ENCODE assay signal across 13 cellular contexts in genomic region chr11:44032304-44033085, GRCh38. TPM values are rescaled to one million over a fixed set of nuclear protein-coding genes. Genes with fewer than 3 reads are reported as not detected.
DNase-seq lines count a peak whose midpoint lies in the region; FAIRE-seq and TF ChIP-seq lines count a peak whose summit lies in the region.
"Had no signal": no experiment of that assay in that cellular context is flagged by ENCODE, and none has a peak within 500 bp of the region (broad histone marks: within the 10 kb centered on the region; RNA-seq: fewer than 3 reads in every experiment).

No MANE protein-coding gene starts in this region.

- no peak for TF ChIP-seq EP300 in sigmoid colon (IDR thresholded peaks at IDR 0.05)

- H3K9me3 ChIP-seq in sigmoid colon: no peaks in the 10 kb centered on the region

- peak overlapping the region in 3 of 4 donors; percentile 6 to 64 (median 27) for H3K27ac ChIP-seq in sigmoid colon
- H3K27ac ChIP-seq: HL-60, parathyroid adenoma had no signal

- 75 to 78% methylated on average over 15 of the region's 15 CpGs for WGBS in sigmoid colon, 2 donors

- TF ChIP-seq CTCF in cardiac fibroblast (IDR thresholded peaks at IDR 0.05; ENCODE audit: low read depth, low read length) (no peak), sigmoid colon (IDR thresholded peaks at IDR 0.05) (no peak)

- peaks cover 0 to 33% (median 27%) of the 10 kb centered on the region in 4 donors for H3K4me1 ChIP-seq in sigmoid colon
- H3K4me1 ChIP-seq: parathyroid adenoma had no signal

- no peaks in the 10 kb centered on the region for H3K36me3 ChIP-seq in sigmoid colon

- no peaks in the 10 kb centered on the region for H3K27me3 ChIP-seq in sigmoid colon

- H3K4me3 ChIP-seq in cardiac fibroblast (replicated peaks in 1 of 2; ENCODE audit: low read depth in 2 of 2, low read length in 2 of 2): no peak overlapping the region
- no peak overlapping the region for H3K4me3 ChIP-seq in sigmoid colon

- FAIRE-seq in GM12892 (lab: Jason Lieb, UNC): no peak

- peak; percentile 65 for DNase-seq in EH (ENCODE audit: low read depth)
- peak; percentile 63 to 91 for DNase-seq in cardiac fibroblast (ENCODE audit: low read depth in 2 of 2)
- peak; percentile 15 to 30 for DNase-seq in hippocampal formation (lab: John Stamatoyannopoulos, UW)
- DNase-seq in sigmoid colon: no peak
- no peak for DNase-seq in activated CD4-positive, alpha-beta T cell treated with anti-CD3 and anti-CD28 coated beads, Interleukin-2, amount 50 U/mL, for 1 hour
- DNase-seq in GOT3 (lab: John Stamatoyannopoulos, UW): no peak
- DNase-seq in GM12892 (ENCODE audit: insufficient read length): no peak
- no peak for DNase-seq in NCI-H2196 (lab: John Stamatoyannopoulos, UW; ENCODE audit: unreplicated experiment)
- DNase-seq: activated T-cell treated with anti-CD3 and anti-CD28 coated beads, Interleukin-2, amount 50 U/mL, for 48 hours had no signal

- intact Hi-C loops in sigmoid colon (cut with DNase I): loop anchor here (5.0 kb wide), 2 partner anchors 45 to 90 kb away; partner anchors contain the start of gene C11orf96

- TF ChIP-seq POLR2A in sigmoid colon (IDR thresholded peaks at IDR 0.05) (no peak), GM12892 (IDR thresholded peaks at IDR 0.05; ENCODE audit: low read depth, low read length) (no peak)

RNA-seq across cellular contexts. Expression of gene ACCSL, which starts 15.3 kb away (rescaled TPM):
- under 1 TPM in 1 of 4 donors, not detected in 3; 0.27 TPM for total RNA-seq in sigmoid colon
- polyA plus RNA-seq in sigmoid colon: not detected
- 0.32 TPM for polyA plus RNA-seq in GM12892 (2012; ENCODE audit: missing spikeins)
- total RNA-seq: dermis microvascular lymphatic vessel endothelial cell had no signal
- polyA plus RNA-seq: BJ had no signal

RNA-seq across cellular contexts. Expression of gene ACCS, which starts 33.6 kb away (rescaled TPM):
- 10 to 100 TPM; 11.4 to 52.6 (median 14.3) TPM for total RNA-seq in sigmoid colon
- polyA plus RNA-seq in sigmoid colon: 10 to 100 TPM in 1 of 3 donors, 1 to 10 TPM in 2; 1.8 to 10.7 (median 7.9) TPM
- polyA plus RNA-seq in GM12892 (2012; ENCODE audit: missing spikeins): 31.8 TPM

Comparison
In these comparisons a context has a peak if more than half of its experiments do, and no peak if none do; other contexts are left out.
1. DNase-seq: peak in EH (single experiment), cardiac fibroblast (2 of 2) and hippocampal formation (2 of 2); none in sigmoid colon (single experiment), activated CD4-positive, alpha-beta T cell treated with anti-CD3 and anti-CD28 coated beads, Interleukin-2, amount 50 U/mL, for 1 hour (single experiment), GOT3 (single experiment), GM12892 (single experiment) and NCI-H2196 (single experiment).